In genomic region chrX:7147978-7148824, GRCh38 we compare ENCODE assay signal across 8 cellular contexts. TPM values are rescaled to one million over a fixed set of nuclear protein-coding genes. Genes with fewer than 3 reads are reported as not detected.
A peak's percentile ranks its signal among the peaks of the same experiment; 100 is the strongest.
DNase-seq lines count a peak whose midpoint lies in the region; TF ChIP-seq lines count a peak whose summit lies in the region.

Gene PUDP, minus strand, starts transcription at chrX:7148153. Its CDS starts 40 bp downstream, at chrX:7148113.

- POLR2A ChIA-PET in RWPE1 (lab: Yijun Ruan, JAX; ENCODE audit: low non-redundant PET) = no interaction called here

- CTCF ChIA-PET in RWPE1 (lab: Yijun Ruan, JAX) = interaction anchor here (0.7 kb wide), 1 partner anchor 100 kb away, joined by 3 read pairs; no protein-coding TSS in a partner anchor

- H3K4me3 ChIP-seq in LNCaP clone FGC (ENCODE audit: low read depth, low read length) = peak within 1 kb of the TSS; percentile 74
- H3K4me3 ChIP-seq in fibroblast of the aortic adventitia (ENCODE audit: low read depth, low read length) = peak within 1 kb of the TSS; percentile 98

- peaks cover 35% of the 10 kb centered on the region for H3K4me1 Mint-ChIP-seq in nephron progenitor cell
- peaks cover 19% of the 10 kb centered on the region for H3K4me1 Mint-ChIP-seq in stimulated activated naive CD8-positive, alpha-beta T cell treated with anti-CD3 and anti-CD28 coated beads, Interleukin-15, Interleukin-2, amounts not matched to agents 100 ng/mL and 50 ng/mL, for 24 hours (ENCODE audit: low read depth)

- peak within 1 kb of the TSS; percentile 90 for H3K27ac Mint-ChIP-seq in nephron progenitor cell
- H3K27ac Mint-ChIP-seq in stimulated activated naive CD8-positive, alpha-beta T cell treated with anti-CD3 and anti-CD28 coated beads, Interleukin-15, Interleukin-2, amounts not matched to agents 100 ng/mL and 50 ng/mL, for 24 hours = peak within 1 kb of the TSS; percentile 85

- DNase-seq in ELF-1 (ENCODE audit: low read depth, low spot score) (peak; percentile 94), GOT3 (lab: John Stamatoyannopoulos, UW) (peak; percentile 98), LNCaP clone FGC (ENCODE audit: low read depth) (no peak), RWPE1 (ENCODE audit: low spot score) (peak; percentile 82), fibroblast of the aortic adventitia (ENCODE audit: low read depth) (peak; percentile 86), nephron progenitor cell (peak; percentile 93)
- peak; percentile 88 for DNase-seq in activated T-helper 9 cell treated with anti-CD3 and anti-CD28 coated beads, Interleukin-2, amount 50 U/mL, for 16 hours (ENCODE audit: low read depth)

- 0 out of 2 replicates have a peak, but pooled peaks have one; percentile 6 for TF ChIP-seq CTCF in LNCaP clone FGC (IDR thresholded peaks at IDR 0.05; ENCODE audit: control insufficient read depth, extremely low read depth, insufficient read depth)
- TF ChIP-seq CTCF in RWPE1 (conservative IDR thresholded peaks at IDR 0.05; ENCODE audit: low read depth) = no peak
- TF ChIP-seq CTCF in fibroblast of the aortic adventitia (IDR thresholded peaks at IDR 0.05; ENCODE audit: insufficient read depth, low read length) = peak; percentile 38
- no peak for TF ChIP-seq CTCF in nephron progenitor cell (IDR thresholded peaks at IDR 0.05)

- H3K36me3 Mint-ChIP-seq in nephron progenitor cell (ENCODE audit: low read depth) = no peaks in the 10 kb centered on the region
- no peaks in the 10 kb centered on the region for H3K36me3 Mint-ChIP-seq in stimulated activated naive CD8-positive, alpha-beta T cell treated with anti-CD3 and anti-CD28 coated beads, Interleukin-15, Interleukin-2, amounts not matched to agents 100 ng/mL and 50 ng/mL, for 24 hours (ENCODE audit: low read depth)

- peak within 1 kb of the TSS; percentile 79 for H3K27ac ChIP-seq in RWPE1

- H3K27me3 Mint-ChIP-seq in nephron progenitor cell (ENCODE audit: low read depth, poor library complexity) = peaks cover 8% of the 10 kb centered on the region
- no peaks in the 10 kb centered on the region for H3K27me3 Mint-ChIP-seq in stimulated activated naive CD8-positive, alpha-beta T cell treated with anti-CD3 and anti-CD28 coated beads, Interleukin-15, Interleukin-2, amounts not matched to agents 100 ng/mL and 50 ng/mL, for 24 hours

- peak within 1 kb of the TSS; percentile 90 for H3K4me3 Mint-ChIP-seq in nephron progenitor cell
- peak within 1 kb of the TSS; percentile 85 for H3K4me3 Mint-ChIP-seq in stimulated activated naive CD8-positive, alpha-beta T cell treated with anti-CD3 and anti-CD28 coated beads, Interleukin-15, Interleukin-2, amounts not matched to agents 100 ng/mL and 50 ng/mL, for 24 hours

- H3K9me3 Mint-ChIP-seq in nephron progenitor cell = no peaks in the 10 kb centered on the region
- H3K9me3 Mint-ChIP-seq in stimulated activated naive CD8-positive, alpha-beta T cell treated with anti-CD3 and anti-CD28 coated beads, Interleukin-15, Interleukin-2, amounts not matched to agents 100 ng/mL and 50 ng/mL, for 24 hours = no peaks in the 10 kb centered on the region

RNA-seq across cellular contexts. Expression of gene PUDP, which starts in this region (rescaled TPM):
- total RNA-seq in fibroblast of the aortic adventitia (ENCODE audit: low replicate concordance) = 7.5 and 12.4 TPM in 2 replicates

Comparison
In these comparisons a context has a peak if more than half of its experiments do, and no peak if none do; other contexts are left out.
1. CTCF ChIP-seq: peak in LNCaP clone FGC (single experiment) and fibroblast of the aortic adventitia (single experiment); none in RWPE1 (single experiment) and nephron progenitor cell (single experiment).